In genomic region chr20:50190251-50191064, GRCh38 we compare ENCODE assay signal across 8 cellular contexts. TPM values are rescaled to one million over a fixed set of nuclear protein-coding genes. Genes with fewer than 3 reads are reported as not detected.
DNase-seq lines count a peak whose midpoint lies in the region; ATAC-seq and TF ChIP-seq lines count a peak whose summit lies in the region.

Gene CEBPB (plus strand): TSS chr20:50190830. CDS start chr20:50191034, 204 bp downstream.

- H3K27ac Mint-ChIP-seq in Calu3 (ENCODE audit: unreplicated experiment): peak within 1 kb of the TSS; percentile 99

- H3K27ac ChIP-seq in osteoblast (ENCODE audit: low read depth, low read length) (peak within 1 kb of the TSS; percentile 96), thoracic aorta (peak within 1 kb of the TSS; percentile 93 to 99)

- peak; percentile 99 for DNase-seq in Calu3
- peak; percentile 92 for DNase-seq in LoVo (ENCODE audit: low spot score)
- peak; percentile 86 for DNase-seq in activated naive CD4-positive, alpha-beta T cell treated with anti-CD3 and anti-CD28 coated beads, Interleukin-2, amount 50 U/mL, for 16 hours
- DNase-seq in globus pallidus (ENCODE audit: low spot score): peak; percentile 69
- DNase-seq in osteoblast (ENCODE audit: insufficient read length, low spot score, missing footprints): peak; percentile 99
- DNase-seq in thoracic aorta (ENCODE audit: low spot score): peak; percentile 55

- TF ChIP-seq CTCF in Calu3 (IDR thresholded peaks at IDR 0.05; ENCODE audit: unreplicated experiment) (peak; percentile 90), osteoblast (IDR thresholded peaks at IDR 0.05; ENCODE audit: extremely low read depth, low read depth, low read length) (peak; percentile 46), thoracic aorta (IDR thresholded peaks at IDR 0.05) (peak; percentile 95)

- CTCF ChIA-PET in Calu3 (lab: Charles Lee): interaction anchor here (0.6 to 2.0 kb wide), 8 partner anchors 26 to 274 kb away, joined by 3 to 6 read pairs (median 5); no protein-coding TSS in a partner anchor

- H3K4me1 Mint-ChIP-seq in Calu3 (ENCODE audit: low read depth, unreplicated experiment): peaks cover 45% of the 10 kb centered on the region

- no peaks in the 10 kb centered on the region for H3K9me3 ChIP-seq in osteoblast (ENCODE audit: low read depth, low read length)
- H3K9me3 ChIP-seq in thoracic aorta: no peaks in the 10 kb centered on the region

- H3K4me2 ChIP-seq in osteoblast (ENCODE audit: insufficient read depth, low read length): peak within 1 kb of the TSS; percentile 88

- H3K4me3 ChIP-seq in osteoblast (ENCODE audit: insufficient read depth, low read length): peak within 1 kb of the TSS; percentile 86
- H3K4me3 ChIP-seq in thoracic aorta: peak within 1 kb of the TSS; percentile 79

- no peak within 1 kb of the TSS for H2AFZ ChIP-seq in osteoblast (ENCODE audit: low read length)

- H3K36me3 ChIP-seq in osteoblast (ENCODE audit: insufficient read depth, low read length) (no peaks in the 10 kb centered on the region), thoracic aorta (peaks cover 15% of the 10 kb centered on the region)

- peak; percentile 40 for ATAC-seq in GM21515 (IDR thresholded peaks at IDR 0.05; ENCODE audit: unreplicated experiment)
- peak; percentile 67 for ATAC-seq in SK-N-SH treated with all-trans-retinoic acid at 6 μM for 48 hours
- ATAC-seq in thoracic aorta (ENCODE audit: insufficient number of reproducible peaks, low FRiP score, low read depth): peak; percentile 32

- intact Hi-C loops in Calu3 (cut with micrococcal nuclease; ENCODE audit: unreplicated experiment): loop anchor here (1.0 to 10.0 kb wide), 3 partner anchors 57 to 274 kb away; no protein-coding TSS in a partner anchor

- no TSS peak for BruUV-seq in Calu3 (replicated peaks; lab: Mats Ljungman, UMichigan)

- peaks cover 24% of the 10 kb centered on the region for H3K4me1 ChIP-seq in osteoblast (ENCODE audit: insufficient read depth, low read length)
- peaks cover 15 to 32% of the 10 kb centered on the region in 2 donors for H3K4me1 ChIP-seq in thoracic aorta (ENCODE audit: control insufficient read depth in 1 of 2, low read depth in 2 of 2)

- peaks cover 64% of the 10 kb centered on the region for H3K36me3 Mint-ChIP-seq in Calu3 (ENCODE audit: insufficient read depth, unreplicated experiment)

- H4K20me1 ChIP-seq in osteoblast (ENCODE audit: insufficient read depth, low read length): peaks cover 32% of the 10 kb centered on the region

- H3K9me3 Mint-ChIP-seq in Calu3 (ENCODE audit: low read depth, unreplicated experiment): no peaks in the 10 kb centered on the region

- H3K27me3 Mint-ChIP-seq in Calu3 (ENCODE audit: unreplicated experiment): no peaks in the 10 kb centered on the region

- H3K4me3 Mint-ChIP-seq in Calu3 (ENCODE audit: low read depth, unreplicated experiment): peak within 1 kb of the TSS; percentile 93

- H3K79me2 ChIP-seq in osteoblast (ENCODE audit: insufficient read depth, low read length): peaks cover 39% of the 10 kb centered on the region

- H3K27me3 ChIP-seq in osteoblast (ENCODE audit: insufficient read depth, low read length) (no peaks in the 10 kb centered on the region), thoracic aorta (replicated peaks; ENCODE audit: insufficient read depth) (no peaks in the 10 kb centered on the region)

TF ChIP-seq in SK-N-SH treated with all-trans-retinoic acid at 6 μM for 48 hours, 23 proteins besides CTCF, POLR2A, EP300 and RAD21:
- TF ChIP-seq PPARA (CRISPR knock-in tag; IDR thresholded peaks at IDR 0.05; ENCODE audit: borderline replicate concordance): no peak
- no peak for TF ChIP-seq GLIS3 (CRISPR knock-in tag; IDR thresholded peaks at IDR 0.05)
- TF ChIP-seq SNAI2 (CRISPR knock-in tag; IDR thresholded peaks at IDR 0.05): no peak; the same call in 1 of the 2 replicates
- no peak for TF ChIP-seq ZC3H10 (CRISPR knock-in tag; IDR thresholded peaks at IDR 0.05)
- no peak for TF ChIP-seq BACH2 (CRISPR knock-in tag; IDR thresholded peaks at IDR 0.05; ENCODE audit: borderline replicate concordance)
- TF ChIP-seq RARB (CRISPR knock-in tag; IDR thresholded peaks at IDR 0.05): no peak
- no peak for TF ChIP-seq ZFP3 (CRISPR knock-in tag; IDR thresholded peaks at IDR 0.05)
- no peak for TF ChIP-seq ZNF70 (CRISPR knock-in tag; IDR thresholded peaks at IDR 0.05)
- no peak for TF ChIP-seq POU6F1 (CRISPR knock-in tag; IDR thresholded peaks at IDR 0.05; ENCODE audit: borderline replicate concordance, low read depth)
- no peak for TF ChIP-seq TCF4 (CRISPR knock-in tag; IDR thresholded peaks at IDR 0.05; ENCODE audit: borderline replicate concordance)
- TF ChIP-seq TOX (CRISPR knock-in tag; IDR thresholded peaks at IDR 0.05; ENCODE audit: borderline replicate concordance): no peak
- TF ChIP-seq OSR1 (CRISPR knock-in tag; IDR thresholded peaks at IDR 0.05): no peak
- TF ChIP-seq ZFP30 (CRISPR knock-in tag; IDR thresholded peaks at IDR 0.05): no peak
- no peak for TF ChIP-seq ESRRG (CRISPR knock-in tag; IDR thresholded peaks at IDR 0.05)
- TF ChIP-seq CREB5 (CRISPR knock-in tag; IDR thresholded peaks at IDR 0.05; ENCODE audit: low read depth): no peak
- no peak for TF ChIP-seq CSDC2 (CRISPR knock-in tag; IDR thresholded peaks at IDR 0.05)
- no peak for TF ChIP-seq ZNF565 (CRISPR knock-in tag; conservative IDR thresholded peaks at IDR 0.05; ENCODE audit: low read depth)
- TF ChIP-seq PATZ1 (CRISPR knock-in tag; IDR thresholded peaks at IDR 0.05; ENCODE audit: borderline replicate concordance): no peak
- TF ChIP-seq ISL1 (CRISPR knock-in tag; IDR thresholded peaks at IDR 0.05): no peak
- no peak for TF ChIP-seq TSHZ2 (CRISPR knock-in tag; IDR thresholded peaks at IDR 0.05)

RNA-seq across cellular contexts. Expression of gene CEBPB, which starts in this region (rescaled TPM):
- total RNA-seq in Calu3 (2022) (137 and 147 TPM in 2 replicates), osteoblast (75.7 and 79.3 TPM in 2 replicates), thoracic aorta (100 to 1,000 TPM; 113 to 255 TPM)

Comparison
In these comparisons a context has a peak if more than half of its experiments do, and no peak if none do; other contexts are left out.
1. Peak in every context shown above with its lines: DNase-seq, ATAC-seq, H3K4me3 ChIP-seq and H3K27ac ChIP-seq.